In the genomic region with DNA sequence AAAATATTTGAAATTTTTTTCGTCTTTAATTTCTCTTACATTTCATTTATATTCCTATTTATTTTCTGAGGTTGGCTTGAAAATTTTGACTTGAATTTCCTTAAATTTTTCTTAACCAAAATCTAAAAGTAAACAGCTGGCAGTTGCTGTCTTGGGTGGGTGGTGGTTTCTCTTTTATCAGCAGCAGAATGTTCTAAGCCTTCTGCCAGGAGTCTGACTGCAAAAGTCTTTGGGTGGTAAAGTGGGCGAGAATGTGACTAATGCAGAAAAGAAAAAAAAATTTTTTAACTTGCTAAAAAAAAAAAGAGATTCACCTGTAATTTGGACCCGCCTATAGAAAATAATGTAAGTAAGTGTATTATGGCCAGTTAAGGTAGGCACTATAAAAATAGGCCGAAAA, we compare ENCODE assay signal across 1 cellular context.
TF ChIP-seq lines count a peak whose summit lies in the region.

No MANE protein-coding gene starts in this region.

TF ChIP-seq in endothelial cell of umbilical vein, 7 proteins besides CTCF, POLR2A, EP300 and RAD21:
- TF ChIP-seq GATA2 (IDR thresholded peaks at IDR 0.05; ENCODE audit: insufficient read depth, insufficient read length, low read depth, low read length) (no peak), POLR2AphosphoS5 (IDR thresholded peaks at IDR 0.05; ENCODE audit: insufficient read depth, low read depth, low read length) (no peak), JUN (IDR thresholded peaks at IDR 0.05; ENCODE audit: borderline replicate concordance, insufficient read depth, insufficient read length, low read depth) (no peak)
